1 cellular context compared by ENCODE assay signal in genomic region chr1:230286890-230287269, GRCh38.
A peak's percentile ranks its signal among the peaks of the same experiment; 100 is the strongest.
TF ChIP-seq lines count a peak whose summit lies in the region.

No MANE protein-coding gene starts in this region.

TF ChIP-seq in K562, 482 proteins besides CTCF, POLR2A, EP300 and RAD21:
- peak; percentile 74 for TF ChIP-seq HINFP (tag; conservative IDR thresholded peaks at IDR 0.05; ENCODE audit: low read depth)
- TF ChIP-seq ZNF77 (CRISPR knock-in tag; IDR thresholded peaks at IDR 0.05) = no peak
